Comparison of ENCODE assay signal across 8 cellular contexts in the genomic region with DNA sequence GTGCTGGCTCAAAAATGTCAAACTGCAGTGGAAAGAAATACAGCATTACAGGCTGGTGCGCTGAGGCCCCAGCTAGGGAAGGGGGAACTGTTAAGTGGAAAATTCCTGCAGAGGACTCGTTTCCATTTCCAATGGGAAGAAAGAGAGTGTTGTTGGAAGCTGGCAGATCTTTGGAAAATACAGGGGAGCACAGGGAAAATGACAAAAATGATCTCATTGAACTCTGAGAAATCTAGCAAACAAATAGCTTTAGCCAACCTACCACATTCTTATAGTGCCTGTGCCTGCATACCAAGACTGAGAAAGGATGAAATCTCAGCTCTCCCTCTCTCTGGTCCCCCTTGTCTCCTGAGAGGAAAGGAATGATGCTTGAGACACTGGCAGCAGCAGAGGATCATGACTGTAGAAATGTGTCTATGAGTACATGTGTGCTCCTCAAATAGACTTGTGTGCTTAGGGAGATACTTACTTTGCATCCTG.
DNase-seq lines count a peak whose midpoint lies in the region; ATAC-seq, FAIRE-seq and TF ChIP-seq lines count a peak whose summit lies in the region.

No MANE protein-coding gene starts in this region.

- H3K36me3 ChIP-seq in bronchial epithelial cell (ENCODE audit: control insufficient read depth, insufficient read depth, low read length) = no peaks in the 10 kb centered on the region
- no peaks in the 10 kb centered on the region for H3K36me3 ChIP-seq in lower lobe of right lung
- H3K36me3 ChIP-seq in uterus = no peaks in the 10 kb centered on the region

- H3K4me1 Mint-ChIP-seq in activated naive CD4-positive, alpha-beta T cell treated with anti-CD3 and anti-CD28 coated beads, Interleukin-2, amount 50 U/mL, for 24 hours = peaks cover 20% of the 10 kb centered on the region

- ATAC-seq in lower lobe of right lung (no peak), HG03354 (IDR thresholded peaks at IDR 0.05; ENCODE audit: poor library complexity, severe bottlenecking, unreplicated experiment) (no peak)

- H3K36me3 Mint-ChIP-seq in activated naive CD4-positive, alpha-beta T cell treated with anti-CD3 and anti-CD28 coated beads, Interleukin-2, amount 50 U/mL, for 24 hours = no peaks in the 10 kb centered on the region

- H3K27ac ChIP-seq in lower lobe of right lung (no peak overlapping the region), uterus (peak overlapping the region; percentile 61 to 75)

- H3K4me3 ChIP-seq in bronchial epithelial cell (ENCODE audit: low read depth, low read length) = peak overlapping the region; percentile 45
- H3K4me3 ChIP-seq in lower lobe of right lung = peak overlapping the region; percentile 60
- peak overlapping the region in 1 of 2 donors; percentile 49 for H3K4me3 ChIP-seq in uterus

- FAIRE-seq in bronchial epithelial cell (lab: Jason Lieb, UNC) = peak; percentile 73

- H3K9me3 Mint-ChIP-seq in activated naive CD4-positive, alpha-beta T cell treated with anti-CD3 and anti-CD28 coated beads, Interleukin-2, amount 50 U/mL, for 24 hours = no peaks in the 10 kb centered on the region

- no peak for TF ChIP-seq CTCF in bronchial epithelial cell (IDR thresholded peaks at IDR 0.05; ENCODE audit: insufficient read depth, low read length, severe bottlenecking)
- no peak for TF ChIP-seq CTCF in lower lobe of right lung (IDR thresholded peaks at IDR 0.05)
- no peak for TF ChIP-seq CTCF in uterus (IDR thresholded peaks at IDR 0.05)

- H3K4me1 ChIP-seq in lower lobe of right lung (peaks cover 17% of the 10 kb centered on the region), uterus (no peaks in the 10 kb centered on the region)

- intact Hi-C loops in lower lobe of right lung (cut with DNase I) (no loop called here), uterus (cut with DNase I; ENCODE audit: low total_unique reads) (no loop called here)

- peak overlapping the region; percentile 81 for H3K27ac Mint-ChIP-seq in activated naive CD4-positive, alpha-beta T cell treated with anti-CD3 and anti-CD28 coated beads, Interleukin-2, amount 50 U/mL, for 24 hours

- DNase-seq in activated naive CD4-positive, alpha-beta T cell treated with anti-CD3 and anti-CD28 coated beads, Interleukin-2, amount 50 U/mL, for 16 hours = no peak
- no peak for DNase-seq in bronchial epithelial cell (ENCODE audit: low read depth)
- DNase-seq in lower lobe of right lung = no peak
- DNase-seq in uterus = no peak
- no peak for DNase-seq in OCI-M2 (lab: John Stamatoyannopoulos, UW; ENCODE audit: unreplicated experiment)
- no peak for DNase-seq in D341Med (ENCODE audit: low spot score)

- no peak for TF ChIP-seq POLR2A in uterus (IDR thresholded peaks at IDR 0.05)

- H3K27me3 ChIP-seq in bronchial epithelial cell (ENCODE audit: control insufficient read depth, insufficient read depth, low read length) (no peaks in the 10 kb centered on the region), lower lobe of right lung (ENCODE audit: low read depth) (no peaks in the 10 kb centered on the region), uterus (no peaks in the 10 kb centered on the region)

- H3K4me3 Mint-ChIP-seq in activated naive CD4-positive, alpha-beta T cell treated with anti-CD3 and anti-CD28 coated beads, Interleukin-2, amount 50 U/mL, for 24 hours = peak overlapping the region; percentile 63

- H3K27me3 Mint-ChIP-seq in activated naive CD4-positive, alpha-beta T cell treated with anti-CD3 and anti-CD28 coated beads, Interleukin-2, amount 50 U/mL, for 24 hours = peaks cover 37% of the 10 kb centered on the region

- no peaks in the 10 kb centered on the region for H3K9me3 ChIP-seq in lower lobe of right lung
- no peaks in the 10 kb centered on the region for H3K9me3 ChIP-seq in uterus
